19 cellular contexts compared by ENCODE assay signal in genomic region chr11:117187007-117187406, GRCh38. TPM values are rescaled to one million over a fixed set of nuclear protein-coding genes. Genes with fewer than 3 reads are reported as not detected.
DNase-seq lines count a peak whose midpoint lies in the region; ATAC-seq, FAIRE-seq and TF ChIP-seq lines count a peak whose summit lies in the region.
"Had no signal": no experiment of that assay in that cellular context is flagged by ENCODE, and none has a peak within 500 bp of the region (broad histone marks: within the 10 kb centered on the region; RNA-seq: fewer than 3 reads in every experiment).

No MANE protein-coding gene starts in this region.

- no peak for FAIRE-seq in HepG2 (lab: Jason Lieb, UNC)
- FAIRE-seq: D721Med had no signal

- no peaks in the 10 kb centered on the region for H3K9me3 Mint-ChIP-seq in nephron progenitor cell
- H3K9me3 Mint-ChIP-seq: activated T-cell treated with anti-CD3 and anti-CD28 coated beads, Interleukin-2, amount 50 U/mL, for 4 hours; mesothelial cell of epicardium; stimulated activated naive CD8-positive, alpha-beta T cell treated with anti-CD3 and anti-CD28 coated beads, Interleukin-15, amount 100 ng/mL, for 72 hours had no signal

- 70% methylated on average over 3 of the region's 6 CpGs for WGBS in right lobe of liver (ENCODE audit: insufficient coverage, low coverage, low lambda C conversion rate, missing lambda C conversion rate)
- WGBS in HepG2 (ENCODE audit: low lambda C conversion rate) = 87% methylated on average over 5 of the region's 6 CpGs

- no peaks in the 10 kb centered on the region for H3K9me3 ChIP-seq in right lobe of liver
- H3K9me3 ChIP-seq in HepG2 (ENCODE audit: low read length) = no peaks in the 10 kb centered on the region
- H3K9me3 ChIP-seq in colonic mucosa = no peaks in the 10 kb centered on the region

- no peak for TF ChIP-seq EP300 in HepG2 (IDR thresholded peaks at IDR 0.05; ENCODE audit: low read depth in 2 of 2, low read length in 2 of 2)
- TF ChIP-seq EP300 in HepG2 (CRISPR knock-in tag; IDR thresholded peaks at IDR 0.05; ENCODE audit: borderline replicate concordance) = no peak

- H3K4me3 Mint-ChIP-seq in nephron progenitor cell = no peak overlapping the region
- H3K4me3 Mint-ChIP-seq: activated T-cell treated with anti-CD3 and anti-CD28 coated beads, Interleukin-2, amount 50 U/mL, for 4 hours; mesothelial cell of epicardium; stimulated activated naive CD8-positive, alpha-beta T cell treated with anti-CD3 and anti-CD28 coated beads, Interleukin-15, amount 100 ng/mL, for 72 hours had no signal

- DNase-seq in right lobe of liver (peak; percentile 9 to 35 (median 28)), HepG2 (ENCODE audit: low spot score) (no peak), colonic mucosa (peak; percentile 27), nephron progenitor cell (no peak), DMS53 treated with DMSO at 0.1 percent for 48 hours (lab: John Stamatoyannopoulos, UW; ENCODE audit: unreplicated experiment) (no peak), iPS-NIHi11 (ENCODE audit: low spot score) (no peak), HCEC 1CT (no peak), NCI-H2107 (lab: John Stamatoyannopoulos, UW) (no peak)
- DNase-seq: activated CD4-positive, alpha-beta T cell treated with anti-CD3 and anti-CD28 coated beads for 48 hours; activated T-cell treated with anti-CD3 and anti-CD28 coated beads, Interleukin-2, amount 50 U/mL, for 4 hours; amygdala; Karpas-422; NCI-H1105; NK-92 treated with Interleukin-12 subunit alpha and Interleukin-12 subunit beta, amount 100 ng/mL, for 24 hours; SHP77 treated with DMSO at 0.1 percent for 48 hours; stimulated activated naive CD8-positive, alpha-beta T cell treated with anti-CD3 and anti-CD28 coated beads, Interleukin-15, amount 100 ng/mL, for 72 hours had no signal

- H3K36me3 Mint-ChIP-seq in nephron progenitor cell (ENCODE audit: low read depth) = peaks cover 20% of the 10 kb centered on the region

- in situ Hi-C loops in HepG2 (cut with HindIII; ENCODE audit: extremely low pct_ligation_motif_present, low pct_unique_long_range_greater_than_20kb) = no loop called here

- BruUV-seq in HepG2 (replicated peaks; lab: Mats Ljungman, UMichigan) = no TSS peak

- no peak overlapping the region for H3K4me2 ChIP-seq in HepG2 (ENCODE audit: low read depth, low read length)

- H3K27me3 ChIP-seq in right lobe of liver = no peaks in the 10 kb centered on the region
- no peaks in the 10 kb centered on the region for H3K27me3 ChIP-seq in HepG2 (ENCODE audit: control insufficient read depth in 1 of 2, insufficient read depth in 2 of 2, low read length in 2 of 2)
- H3K27me3 ChIP-seq in colonic mucosa = no peaks in the 10 kb centered on the region

- CTCF ChIA-PET in HepG2 (lab: Yijun Ruan, JAX; ENCODE audit: low intra/inter-chr PET ratio, low total read pairs) = no interaction called here

- H3K9ac ChIP-seq in HepG2 (ENCODE audit: insufficient read depth, low read depth, low read length) = no peak overlapping the region
- peak overlapping the region in 1 of 2 donors; percentile 26 for H3K9ac ChIP-seq in colonic mucosa (ENCODE audit: low read depth in 2 of 2, low read length in 2 of 2)

- peak overlapping the region; percentile 57 for H3K27ac Mint-ChIP-seq in nephron progenitor cell
- H3K27ac Mint-ChIP-seq: mesothelial cell of epicardium; stimulated activated naive CD8-positive, alpha-beta T cell treated with anti-CD3 and anti-CD28 coated beads, Interleukin-15, amount 100 ng/mL, for 72 hours had no signal

- peaks cover 0 to 67% (median 25%) of the 10 kb centered on the region in 4 donors for H3K36me3 ChIP-seq in right lobe of liver
- peaks cover 9 to 27% of the 10 kb centered on the region in 2 experiments; a peak in 4 of 5 replicates for H3K36me3 ChIP-seq in HepG2 (replicated peaks in 1 of 2; ENCODE audit: control insufficient read depth in 1 of 2, insufficient read depth in 2 of 2, low read length in 2 of 2)
- no peaks in the 10 kb centered on the region for H3K36me3 ChIP-seq in colonic mucosa

- no peak for TF ChIP-seq POLR2A in right lobe of liver (IDR thresholded peaks at IDR 0.05)
- no peak for TF ChIP-seq POLR2A in HepG2 (IDR thresholded peaks at IDR 0.05; ENCODE audit: insufficient read depth in 1 of 2, low read depth in 2 of 2, low read length in 2 of 2)

- H3K4me1 Mint-ChIP-seq in nephron progenitor cell = peaks cover 27% of the 10 kb centered on the region
- H3K4me1 Mint-ChIP-seq: stimulated activated naive CD8-positive, alpha-beta T cell treated with anti-CD3 and anti-CD28 coated beads, Interleukin-15, amount 100 ng/mL, for 72 hours had no signal

- H3K4me3 ChIP-seq in right lobe of liver (no peak overlapping the region), HepG2 (replicated peaks in 1 of 3; ENCODE audit: insufficient read depth in 1 of 3, low read depth in 2 of 3, low read length in 3 of 3) (no peak overlapping the region), colonic mucosa (no peak overlapping the region)

- TF ChIP-seq CTCF in right lobe of liver (IDR thresholded peaks at IDR 0.05) (no peak), HepG2 (CRISPR knock-in tag; IDR thresholded peaks at IDR 0.05) (no peak), colonic mucosa (IDR thresholded peaks at IDR 0.05) (no peak), nephron progenitor cell (IDR thresholded peaks at IDR 0.05) (no peak)

- no peak for ATAC-seq in right lobe of liver
- no peak for ATAC-seq in HepG2
- ATAC-seq: activated T-cell treated with anti-CD3 and anti-CD28 coated beads, Interleukin-2, amount 50 U/mL, for 4 hours; stimulated activated naive CD8-positive, alpha-beta T cell treated with anti-CD3 and anti-CD28 coated beads, Interleukin-15, amount 100 ng/mL, for 72 hours had no signal

- TF ChIP-seq RAD21 in HepG2 (CRISPR knock-in tag; IDR thresholded peaks at IDR 0.05) = no peak

- no peaks in the 10 kb centered on the region for H3K79me2 ChIP-seq in HepG2 (ENCODE audit: insufficient read depth, low read length)

- peaks cover 6% of the 10 kb centered on the region for H3K27me3 Mint-ChIP-seq in nephron progenitor cell (ENCODE audit: low read depth, poor library complexity)
- H3K27me3 Mint-ChIP-seq: stimulated activated naive CD8-positive, alpha-beta T cell treated with anti-CD3 and anti-CD28 coated beads, Interleukin-15, amount 100 ng/mL, for 72 hours had no signal

- POLR2A ChIA-PET in HepG2 (lab: Yijun Ruan, JAX) = no interaction called here

- intact Hi-C loops in right lobe of liver (cut with DNase I) (no loop called here), HepG2 (cut with micrococcal nuclease; ENCODE audit: unreplicated experiment) (no loop called here), colonic mucosa (cut with DNase I) (no loop called here)

- H3K27ac ChIP-seq in right lobe of liver (no peak overlapping the region), HepG2 (ENCODE audit: extremely low read length, insufficient read depth, low read length) (no peak overlapping the region), colonic mucosa (no peak overlapping the region)
- H3K27ac ChIP-seq: HL-60 had no signal

- H4K20me1 ChIP-seq in HepG2 (ENCODE audit: insufficient read depth, low read length) = no peaks in the 10 kb centered on the region

- H2AFZ ChIP-seq in HepG2 (ENCODE audit: low read length) = no peak overlapping the region

- H3K4me1 ChIP-seq in right lobe of liver (no peaks in the 10 kb centered on the region), HepG2 (ENCODE audit: insufficient read depth, low read length) (peaks cover 20% of the 10 kb centered on the region), colonic mucosa (no peaks in the 10 kb centered on the region)

RNA-seq across cellular contexts. Expression of gene SIDT2, which starts 8.5 kb away (rescaled TPM):
- total RNA-seq in right lobe of liver (10 to 100 TPM; 24.6 to 49.9 (median 35.5) TPM), HepG2 (2016; rRNA removed; fragmentation: Illumina TruSeq; extraction: Trizol) (6.8 and 11.5 TPM in 2 replicates), colonic mucosa (10 to 100 TPM; 42.9 to 69.3 TPM)
- total RNA-seq in HepG2 (2016; cell fraction: cytosol; rRNA removed; fragmentation: Illumina TruSeq; extraction: Trizol; ENCODE audit: low read depth) = 8.7 and 10.3 TPM in 2 replicates
- total RNA-seq in HepG2 (2016; cell fraction: insoluble cytoplasmic fraction; rRNA removed; fragmentation: Illumina TruSeq; extraction: Trizol) = 6.4 and 12.0 TPM in 2 replicates
- total RNA-seq in HepG2 (2016; cell fraction: membrane; rRNA removed; fragmentation: Illumina TruSeq; extraction: Trizol) = 8.6 and 9.5 TPM in 2 replicates
- 15.6 and 17.2 TPM in 2 replicates for total RNA-seq in HepG2 (2016; cell fraction: nucleus; rRNA removed; fragmentation: Illumina TruSeq; extraction: Trizol)
- polyA plus RNA-seq in HepG2 (2011; rRNA removed) = 26.8 and 28.0 TPM in 2 replicates
- polyA plus RNA-seq in HepG2 (2011; cell fraction: cytosol; rRNA removed) = 10.5 and 14.3 TPM in 2 replicates
- 82.0 and 109 TPM in 2 replicates for polyA plus RNA-seq in HepG2 (2011; cell fraction: nucleus; rRNA removed)
- 15.1 and 15.4 TPM in 2 replicates for polyA plus RNA-seq in HepG2 (2012)
- 1.9 and 2.2 TPM in 2 replicates for polyA plus RNA-seq in HepG2 (2016; cell fraction: cytosol; fragmentation: Illumina TruSeq; extraction: Trizol; ENCODE audit: low read depth)
- polyA plus RNA-seq in HepG2 (2016; cell fraction: insoluble cytoplasmic fraction; fragmentation: Illumina TruSeq; extraction: Trizol; ENCODE audit: low read depth) = 7.8 and 8.9 TPM in 2 replicates
- polyA plus RNA-seq in HepG2 (2016; cell fraction: membrane; fragmentation: Illumina TruSeq; extraction: Trizol; ENCODE audit: low read depth) = 6.0 and 6.6 TPM in 2 replicates
- 24.9 and 26.7 TPM in 2 replicates for polyA plus RNA-seq in HepG2 (2016; cell fraction: nucleus; fragmentation: Illumina TruSeq; extraction: Trizol; ENCODE audit: insufficient read depth, low read depth)
- polyA minus RNA-seq in HepG2 (2011; rRNA and poly(A)+ RNA removed; ENCODE audit: low replicate concordance) = 25.1 and 71.4 TPM in 2 replicates
- 11.7 and 19.1 TPM in 2 replicates for polyA minus RNA-seq in HepG2 (2011; cell fraction: cytosol; rRNA and poly(A)+ RNA removed)
- 32.3 and 34.8 TPM in 2 replicates for polyA minus RNA-seq in HepG2 (2011; cell fraction: nucleus; rRNA and poly(A)+ RNA removed)

RNA-seq across cellular contexts. Expression of gene TAGLN, which starts 12.2 kb away (rescaled TPM):
- total RNA-seq in right lobe of liver (100 to 1,000 TPM in 4 of 6 experiments, 10 to 100 TPM in 2; 41.2 to 158 (median 112) TPM), HepG2 (2016; rRNA removed; fragmentation: Illumina TruSeq; extraction: Trizol) (75.4 and 93.7 TPM in 2 replicates), colonic mucosa (100 to 1,000 TPM in 1 of 2 donors, 10 to 100 TPM in 1; 86.8 to 989 TPM)
- 15.8 and 16.5 TPM in 2 replicates for total RNA-seq in HepG2 (2016; cell fraction: cytosol; rRNA removed; fragmentation: Illumina TruSeq; extraction: Trizol; ENCODE audit: low read depth)
- total RNA-seq in HepG2 (2016; cell fraction: insoluble cytoplasmic fraction; rRNA removed; fragmentation: Illumina TruSeq; extraction: Trizol) = 83.7 and 102 TPM in 2 replicates
- 20.1 and 22.3 TPM in 2 replicates for total RNA-seq in HepG2 (2016; cell fraction: membrane; rRNA removed; fragmentation: Illumina TruSeq; extraction: Trizol)
- 36.8 and 37.1 TPM in 2 replicates for total RNA-seq in HepG2 (2016; cell fraction: nucleus; rRNA removed; fragmentation: Illumina TruSeq; extraction: Trizol)
- polyA plus RNA-seq in HepG2 (2011; rRNA removed) = 12.6 and 14.1 TPM in 2 replicates
- polyA plus RNA-seq in HepG2 (2011; cell fraction: cytosol; rRNA removed) = 11.6 and 11.8 TPM in 2 replicates
- 25.0 and 34.5 TPM in 2 replicates for polyA plus RNA-seq in HepG2 (2011; cell fraction: nucleus; rRNA removed)
- polyA plus RNA-seq in HepG2 (2012) = 3.6 and 5.8 TPM in 2 replicates
- polyA plus RNA-seq in HepG2 (2016; cell fraction: cytosol; fragmentation: Illumina TruSeq; extraction: Trizol; ENCODE audit: low read depth) = 19.4 and 20.0 TPM in 2 replicates
- polyA plus RNA-seq in HepG2 (2016; cell fraction: insoluble cytoplasmic fraction; fragmentation: Illumina TruSeq; extraction: Trizol; ENCODE audit: low read depth) = 110 TPM in 2 replicates
- polyA plus RNA-seq in HepG2 (2016; cell fraction: membrane; fragmentation: Illumina TruSeq; extraction: Trizol; ENCODE audit: low read depth) = 20.4 and 20.8 TPM in 2 replicates
- 55.4 and 61.9 TPM in 2 replicates for polyA plus RNA-seq in HepG2 (2016; cell fraction: nucleus; fragmentation: Illumina TruSeq; extraction: Trizol; ENCODE audit: insufficient read depth, low read depth)
- polyA minus RNA-seq in HepG2 (2011; rRNA and poly(A)+ RNA removed; ENCODE audit: low replicate concordance) = 1.5 and 8.0 TPM in 2 replicates
- polyA minus RNA-seq in HepG2 (2011; cell fraction: cytosol; rRNA and poly(A)+ RNA removed) = 2.4 and 3.3 TPM in 2 replicates
- polyA minus RNA-seq in HepG2 (2011; cell fraction: nucleus; rRNA and poly(A)+ RNA removed) = 5.0 and 7.5 TPM in 2 replicates

RNA-seq across cellular contexts. Expression of gene PAFAH1B2, which starts 42.9 kb away (rescaled TPM):
- 10 to 100 TPM; 22.2 to 39.1 (median 29.3) TPM for total RNA-seq in right lobe of liver
- total RNA-seq in HepG2 (2016; rRNA removed; fragmentation: Illumina TruSeq; extraction: Trizol) = 104 and 178 TPM in 2 replicates
- total RNA-seq in HepG2 (2016; cell fraction: cytosol; rRNA removed; fragmentation: Illumina TruSeq; extraction: Trizol; ENCODE audit: low read depth) = 34.4 and 37.3 TPM in 2 replicates
- total RNA-seq in HepG2 (2016; cell fraction: insoluble cytoplasmic fraction; rRNA removed; fragmentation: Illumina TruSeq; extraction: Trizol) = 107 and 164 TPM in 2 replicates
- 37.1 and 43.1 TPM in 2 replicates for total RNA-seq in HepG2 (2016; cell fraction: membrane; rRNA removed; fragmentation: Illumina TruSeq; extraction: Trizol)
- total RNA-seq in HepG2 (2016; cell fraction: nucleus; rRNA removed; fragmentation: Illumina TruSeq; extraction: Trizol) = 42.3 and 46.9 TPM in 2 replicates
- 27.0 and 28.8 TPM in 2 replicates for polyA plus RNA-seq in HepG2 (2011; rRNA removed)
- polyA plus RNA-seq in HepG2 (2011; cell fraction: cytosol; rRNA removed) = 21.8 and 24.3 TPM in 2 replicates
- 15.1 and 15.4 TPM in 2 replicates for polyA plus RNA-seq in HepG2 (2011; cell fraction: nucleus; rRNA removed)
- polyA plus RNA-seq in HepG2 (2012) = 23.9 and 26.9 TPM in 2 replicates
- polyA plus RNA-seq in HepG2 (2016; cell fraction: cytosol; fragmentation: Illumina TruSeq; extraction: Trizol; ENCODE audit: low read depth) = 2.7 and 3.0 TPM in 2 replicates
- 70.7 and 75.2 TPM in 2 replicates for polyA plus RNA-seq in HepG2 (2016; cell fraction: insoluble cytoplasmic fraction; fragmentation: Illumina TruSeq; extraction: Trizol; ENCODE audit: low read depth)
- 12.5 and 14.8 TPM in 2 replicates for polyA plus RNA-seq in HepG2 (2016; cell fraction: membrane; fragmentation: Illumina TruSeq; extraction: Trizol; ENCODE audit: low read depth)
- polyA plus RNA-seq in HepG2 (2016; cell fraction: nucleus; fragmentation: Illumina TruSeq; extraction: Trizol; ENCODE audit: insufficient read depth, low read depth) = 26.9 and 30.3 TPM in 2 replicates
- 84.0 and 119 TPM in 2 replicates for polyA minus RNA-seq in HepG2 (2011; rRNA and poly(A)+ RNA removed; ENCODE audit: low replicate concordance)
- polyA minus RNA-seq in HepG2 (2011; cell fraction: cytosol; rRNA and poly(A)+ RNA removed) = 68.8 and 69.8 TPM in 2 replicates
- polyA minus RNA-seq in HepG2 (2011; cell fraction: nucleus; rRNA and poly(A)+ RNA removed) = 42.0 and 56.1 TPM in 2 replicates
- 10 to 100 TPM; 76.4 to 80.5 TPM for total RNA-seq in colonic mucosa

RNA-seq across cellular contexts. Expression of gene PCSK7, which starts 44.9 kb away (rescaled TPM):
- total RNA-seq in right lobe of liver (10 to 100 TPM; 19.3 to 28.5 (median 25.8) TPM), HepG2 (2016; rRNA removed; fragmentation: Illumina TruSeq; extraction: Trizol) (6.8 and 13.8 TPM in 2 replicates), colonic mucosa (100 to 1,000 TPM; 111 to 195 TPM)
- 7.8 and 8.9 TPM in 2 replicates for total RNA-seq in HepG2 (2016; cell fraction: cytosol; rRNA removed; fragmentation: Illumina TruSeq; extraction: Trizol; ENCODE audit: low read depth)
- 8.1 and 12.0 TPM in 2 replicates for total RNA-seq in HepG2 (2016; cell fraction: insoluble cytoplasmic fraction; rRNA removed; fragmentation: Illumina TruSeq; extraction: Trizol)
- 6.1 and 6.3 TPM in 2 replicates for total RNA-seq in HepG2 (2016; cell fraction: membrane; rRNA removed; fragmentation: Illumina TruSeq; extraction: Trizol)
- 16.5 and 17.3 TPM in 2 replicates for total RNA-seq in HepG2 (2016; cell fraction: nucleus; rRNA removed; fragmentation: Illumina TruSeq; extraction: Trizol)
- polyA plus RNA-seq in HepG2 (2011; rRNA removed) = 13.4 and 14.4 TPM in 2 replicates
- polyA plus RNA-seq in HepG2 (2011; cell fraction: cytosol; rRNA removed) = 6.8 and 10.0 TPM in 2 replicates
- polyA plus RNA-seq in HepG2 (2011; cell fraction: nucleus; rRNA removed) = 63.6 and 86.3 TPM in 2 replicates
- polyA plus RNA-seq in HepG2 (2012) = 4.8 and 7.7 TPM in 2 replicates
- 1.6 and 1.8 TPM in 2 replicates for polyA plus RNA-seq in HepG2 (2016; cell fraction: cytosol; fragmentation: Illumina TruSeq; extraction: Trizol; ENCODE audit: low read depth)
- 7.1 and 8.6 TPM in 2 replicates for polyA plus RNA-seq in HepG2 (2016; cell fraction: insoluble cytoplasmic fraction; fragmentation: Illumina TruSeq; extraction: Trizol; ENCODE audit: low read depth)
- 3.0 and 4.2 TPM in 2 replicates for polyA plus RNA-seq in HepG2 (2016; cell fraction: membrane; fragmentation: Illumina TruSeq; extraction: Trizol; ENCODE audit: low read depth)
- polyA plus RNA-seq in HepG2 (2016; cell fraction: nucleus; fragmentation: Illumina TruSeq; extraction: Trizol; ENCODE audit: insufficient read depth, low read depth) = 59.8 and 63.8 TPM in 2 replicates
- 16.5 and 37.7 TPM in 2 replicates for polyA minus RNA-seq in HepG2 (2011; rRNA and poly(A)+ RNA removed; ENCODE audit: low replicate concordance)
- polyA minus RNA-seq in HepG2 (2011; cell fraction: cytosol; rRNA and poly(A)+ RNA removed) = 3.3 and 6.0 TPM in 2 replicates
- polyA minus RNA-seq in HepG2 (2011; cell fraction: nucleus; rRNA and poly(A)+ RNA removed) = 13.0 and 13.4 TPM in 2 replicates

RNA-seq across cellular contexts. Expression of gene RNF214, which starts 45.5 kb away (rescaled TPM):
- total RNA-seq in right lobe of liver (1 to 10 TPM; 5.6 to 9.4 (median 7.3) TPM), HepG2 (2016; rRNA removed; fragmentation: Illumina TruSeq; extraction: Trizol) (10.7 and 12.4 TPM in 2 replicates), colonic mucosa (10 to 100 TPM; 20.0 to 20.3 TPM)
- 4.7 and 5.5 TPM in 2 replicates for total RNA-seq in HepG2 (2016; cell fraction: cytosol; rRNA removed; fragmentation: Illumina TruSeq; extraction: Trizol; ENCODE audit: low read depth)
- total RNA-seq in HepG2 (2016; cell fraction: insoluble cytoplasmic fraction; rRNA removed; fragmentation: Illumina TruSeq; extraction: Trizol) = 10.0 and 10.5 TPM in 2 replicates
- total RNA-seq in HepG2 (2016; cell fraction: membrane; rRNA removed; fragmentation: Illumina TruSeq; extraction: Trizol) = 8.0 and 9.2 TPM in 2 replicates
- total RNA-seq in HepG2 (2016; cell fraction: nucleus; rRNA removed; fragmentation: Illumina TruSeq; extraction: Trizol) = 11.2 and 11.4 TPM in 2 replicates
- polyA plus RNA-seq in HepG2 (2011; rRNA removed) = 12.6 and 12.8 TPM in 2 replicates
- polyA plus RNA-seq in HepG2 (2011; cell fraction: cytosol; rRNA removed) = 5.0 and 8.9 TPM in 2 replicates
- polyA plus RNA-seq in HepG2 (2011; cell fraction: nucleus; rRNA removed) = 20.8 and 21.2 TPM in 2 replicates
- polyA plus RNA-seq in HepG2 (2012) = 9.1 and 10.6 TPM in 2 replicates
- 2.7 and 3.1 TPM in 2 replicates for polyA plus RNA-seq in HepG2 (2016; cell fraction: cytosol; fragmentation: Illumina TruSeq; extraction: Trizol; ENCODE audit: low read depth)
- 10.6 and 13.7 TPM in 2 replicates for polyA plus RNA-seq in HepG2 (2016; cell fraction: insoluble cytoplasmic fraction; fragmentation: Illumina TruSeq; extraction: Trizol; ENCODE audit: low read depth)
- 4.7 and 5.8 TPM in 2 replicates for polyA plus RNA-seq in HepG2 (2016; cell fraction: membrane; fragmentation: Illumina TruSeq; extraction: Trizol; ENCODE audit: low read depth)
- polyA plus RNA-seq in HepG2 (2016; cell fraction: nucleus; fragmentation: Illumina TruSeq; extraction: Trizol; ENCODE audit: insufficient read depth, low read depth) = 26.2 and 27.4 TPM in 2 replicates
- 20.7 and 43.7 TPM in 2 replicates for polyA minus RNA-seq in HepG2 (2011; rRNA and poly(A)+ RNA removed; ENCODE audit: low replicate concordance)
- polyA minus RNA-seq in HepG2 (2011; cell fraction: cytosol; rRNA and poly(A)+ RNA removed) = 10.5 and 12.9 TPM in 2 replicates
- 18.7 and 20.5 TPM in 2 replicates for polyA minus RNA-seq in HepG2 (2011; cell fraction: nucleus; rRNA and poly(A)+ RNA removed)

Comparison
In these comparisons a context has a peak if more than half of its experiments do, and no peak if none do; other contexts are left out.
1. DNase-seq: peak in right lobe of liver (3 of 3) and colonic mucosa (single experiment); none in HepG2 (single experiment), nephron progenitor cell (single experiment), DMS53 treated with DMSO at 0.1 percent for 48 hours (single experiment), iPS-NIHi11 (single experiment), HCEC 1CT (single experiment) and NCI-H2107 (single experiment).